ENCODE assay signal across 8 cellular contexts in the genomic region with DNA sequence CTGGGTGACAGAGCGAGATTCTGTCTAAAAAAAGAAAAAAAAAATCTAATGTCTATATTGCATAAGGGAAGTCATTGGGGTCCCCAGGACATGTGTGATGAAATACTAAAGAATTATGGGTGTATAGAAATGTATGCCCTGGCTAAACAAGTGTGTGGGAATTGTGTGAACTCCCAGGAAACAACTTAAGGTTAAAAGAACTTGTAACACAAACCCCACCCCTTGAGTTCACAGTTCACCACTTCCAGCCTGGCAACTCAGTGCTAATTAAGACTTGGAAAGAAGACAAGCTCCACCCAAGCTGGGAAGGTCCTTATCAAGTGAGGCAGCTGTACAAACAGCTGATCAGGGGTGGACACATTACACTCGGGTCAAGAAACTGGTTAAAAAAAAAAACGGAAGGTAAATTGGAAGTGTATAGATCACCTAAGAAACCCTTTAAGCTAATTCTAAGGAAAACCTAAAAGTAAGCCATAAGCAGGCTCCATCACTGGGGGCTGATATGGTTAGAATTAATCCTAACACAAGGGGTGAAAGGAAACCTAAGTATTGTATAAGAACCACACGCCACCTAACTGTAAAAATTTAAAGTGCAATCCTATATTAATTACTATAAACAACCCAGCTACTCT.
A peak's percentile ranks its signal among the peaks of the same experiment; 100 is the strongest.
DNase-seq lines count a peak whose midpoint lies in the region; TF ChIP-seq lines count a peak whose summit lies in the region.
"Had no signal": no experiment of that assay in that cellular context is flagged by ENCODE, and none has a peak within 500 bp of the region (broad histone marks: within the 10 kb centered on the region; RNA-seq: fewer than 3 reads in every experiment).

No MANE protein-coding gene starts in this region.

- POLR2A ChIA-PET in GM10248 (lab: Yijun Ruan, JAX), result interaction anchor here (1.0 kb wide), 1 partner anchor 19 kb away, joined by 3 read pairs; no protein-coding TSS in a partner anchor

- DNase-seq in GM10248 (ENCODE audit: extremely low spot score) (no peak), NCI-H2081 (lab: John Stamatoyannopoulos, UW) (peak; percentile 33 to 90), cardiac fibroblast (ENCODE audit: low read depth in 2 of 2) (peak in 1 of 2 donors; percentile 27), pons (ENCODE audit: low spot score) (peak; percentile 11), NCI-H2227 (lab: John Stamatoyannopoulos, UW; ENCODE audit: unreplicated experiment) (no peak), NK-92 (lab: John Stamatoyannopoulos, UW; ENCODE audit: unreplicated experiment) (no peak), NCI-H2227 treated with DMSO at 0.1 percent for 48 hours (lab: John Stamatoyannopoulos, UW) (no peak)
- DNase-seq: hippocampal formation had no signal

- TF ChIP-seq CTCF in GM10248 (IDR thresholded peaks at IDR 0.05; ENCODE audit: control extremely low read depth, extremely low read depth, low read depth, missing control alignments) (peak; percentile 23), cardiac fibroblast (IDR thresholded peaks at IDR 0.05; ENCODE audit: low read depth, low read length) (peak; percentile 17)

- CTCF ChIA-PET in GM10248 (lab: Yijun Ruan, JAX), result interaction anchor here (0.8 to 4.4 kb wide), 3 partner anchors 8 to 119 kb away, joined by 3 to 25 read pairs (median 7); no protein-coding TSS in a partner anchor

- H3K4me3 ChIP-seq in cardiac fibroblast (replicated peaks in 1 of 2; ENCODE audit: low read depth in 2 of 2, low read length in 2 of 2), result no peak overlapping the region

Comparison
In these comparisons a context has a peak if more than half of its experiments do, and no peak if none do; other contexts are left out.
1. DNase-seq: peak in NCI-H2081 (2 of 2) and pons (single experiment); none in GM10248 (single experiment), NCI-H2227 (single experiment), NK-92 (single experiment) and NCI-H2227 treated with DMSO at 0.1 percent for 48 hours (single experiment).